4 cellular contexts compared by ENCODE assay signal in the genomic region with DNA sequence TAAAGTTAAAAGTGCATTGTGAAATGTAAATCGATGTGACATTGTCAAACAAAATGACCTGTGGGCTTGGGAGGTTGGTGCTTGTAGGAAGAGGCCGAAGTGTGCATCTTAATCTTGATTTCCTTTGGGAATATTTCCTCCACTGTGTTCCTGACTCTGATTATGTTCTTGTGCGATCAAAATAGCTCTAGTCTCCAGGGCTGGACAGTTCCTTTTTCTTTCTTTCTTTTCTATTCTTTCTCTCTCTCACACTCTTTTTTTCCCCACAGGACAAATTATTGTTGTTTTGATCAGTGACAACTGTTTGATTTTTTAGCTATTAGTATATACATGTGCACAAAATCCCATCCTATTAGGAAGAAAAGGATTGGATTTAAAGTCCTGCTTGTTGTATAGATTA.
TF ChIP-seq lines count a peak whose summit lies in the region.

No MANE protein-coding gene starts in this region.

TF ChIP-seq in GM23338, 12 proteins besides CTCF, POLR2A, EP300 and RAD21 (continues in another document):
- no peak for TF ChIP-seq CREB1 (CRISPR knock-in tag; IDR thresholded peaks at IDR 0.05; ENCODE audit: low read depth)
- no peak for TF ChIP-seq EZH2 (IDR thresholded peaks at IDR 0.05; ENCODE audit: low read depth, unreplicated experiment)

TF ChIP-seq in HEK293, 187 proteins besides CTCF, POLR2A, EP300 and RAD21:
- TF ChIP-seq, protein P1, sequence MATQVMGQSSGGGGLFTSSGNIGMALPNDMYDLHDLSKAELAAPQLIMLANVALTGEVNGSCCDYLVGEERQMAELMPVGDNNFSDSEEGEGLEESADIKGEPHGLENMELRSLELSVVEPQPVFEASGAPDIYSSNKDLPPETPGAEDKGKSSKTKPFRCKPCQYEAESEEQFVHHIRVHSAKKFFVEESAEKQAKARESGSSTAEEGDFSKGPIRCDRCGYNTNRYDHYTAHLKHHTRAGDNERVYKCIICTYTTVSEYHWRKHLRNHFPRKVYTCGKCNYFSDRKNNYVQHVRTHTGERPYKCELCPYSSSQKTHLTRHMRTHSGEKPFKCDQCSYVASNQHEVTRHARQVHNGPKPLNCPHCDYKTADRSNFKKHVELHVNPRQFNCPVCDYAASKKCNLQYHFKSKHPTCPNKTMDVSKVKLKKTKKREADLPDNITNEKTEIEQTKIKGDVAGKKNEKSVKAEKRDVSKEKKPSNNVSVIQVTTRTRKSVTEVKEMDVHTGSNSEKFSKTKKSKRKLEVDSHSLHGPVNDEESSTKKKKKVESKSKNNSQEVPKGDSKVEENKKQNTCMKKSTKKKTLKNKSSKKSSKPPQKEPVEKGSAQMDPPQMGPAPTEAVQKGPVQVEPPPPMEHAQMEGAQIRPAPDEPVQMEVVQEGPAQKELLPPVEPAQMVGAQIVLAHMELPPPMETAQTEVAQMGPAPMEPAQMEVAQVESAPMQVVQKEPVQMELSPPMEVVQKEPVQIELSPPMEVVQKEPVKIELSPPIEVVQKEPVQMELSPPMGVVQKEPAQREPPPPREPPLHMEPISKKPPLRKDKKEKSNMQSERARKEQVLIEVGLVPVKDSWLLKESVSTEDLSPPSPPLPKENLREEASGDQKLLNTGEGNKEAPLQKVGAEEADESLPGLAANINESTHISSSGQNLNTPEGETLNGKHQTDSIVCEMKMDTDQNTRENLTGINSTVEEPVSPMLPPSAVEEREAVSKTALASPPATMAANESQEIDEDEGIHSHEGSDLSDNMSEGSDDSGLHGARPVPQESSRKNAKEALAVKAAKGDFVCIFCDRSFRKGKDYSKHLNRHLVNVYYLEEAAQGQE (tag by site-specific recombination; IDR thresholded peaks at IDR 0.05), result peak; percentile 51; the same call in 1 of the 2 replicates
- no peak for TF ChIP-seq ZNF146 (tag by site-specific recombination; IDR thresholded peaks at IDR 0.05)
TF ChIP-seq in HEK293: peak in this region for 1.

TF ChIP-seq in Ishikawa, 13 proteins besides CTCF, POLR2A, EP300 and RAD21:
- TF ChIP-seq, protein P2, sequence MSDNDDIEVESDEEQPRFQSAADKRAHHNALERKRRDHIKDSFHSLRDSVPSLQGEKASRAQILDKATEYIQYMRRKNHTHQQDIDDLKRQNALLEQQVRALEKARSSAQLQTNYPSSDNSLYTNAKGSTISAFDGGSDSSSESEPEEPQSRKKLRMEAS (IDR thresholded peaks at IDR 0.05), result no peak
- TF ChIP-seq NFIC (IDR thresholded peaks at IDR 0.05) (no peak), TCF12 (IDR thresholded peaks at IDR 0.05; ENCODE audit: low read depth) (no peak), EGR1 (IDR thresholded peaks at IDR 0.05) (no peak), TEAD4 (IDR thresholded peaks at IDR 0.05) (no peak)
- TF ChIP-seq, protein P1 (IDR thresholded peaks at IDR 0.05; ENCODE audit: low read depth), result peak; percentile 48; the same call in 1 of the 2 replicates

TF ChIP-seq in H1, 55 proteins besides CTCF, POLR2A, EP300 and RAD21:
- TF ChIP-seq CBX8 (IDR thresholded peaks at IDR 0.05; ENCODE audit: borderline replicate concordance, low read depth, low read length) (no peak), CBX5 (IDR thresholded peaks at IDR 0.05; ENCODE audit: low read depth, low read length) (no peak), FOSL1 (IDR thresholded peaks at IDR 0.05; ENCODE audit: insufficient read depth, low read depth, low read length) (no peak), GTF2F1 (IDR thresholded peaks at IDR 0.05; ENCODE audit: borderline replicate concordance, low read depth, low read length) (no peak), TEAD4 (IDR thresholded peaks at IDR 0.05; ENCODE audit: low read depth, low read length) (no peak), RXRA (IDR thresholded peaks at IDR 0.05; ENCODE audit: insufficient read depth, low read depth, low read length) (no peak), HDAC6 (IDR thresholded peaks at IDR 0.05; ENCODE audit: low read depth, low read length) (no peak), YY1 (IDR thresholded peaks at IDR 0.05; ENCODE audit: low read depth, low read length) (no peak), ASH2L (IDR thresholded peaks at IDR 0.05; ENCODE audit: low read length) (no peak), SUZ12 (IDR thresholded peaks at IDR 0.05; ENCODE audit: low read length) (no peak)
- TF ChIP-seq, protein P3, sequence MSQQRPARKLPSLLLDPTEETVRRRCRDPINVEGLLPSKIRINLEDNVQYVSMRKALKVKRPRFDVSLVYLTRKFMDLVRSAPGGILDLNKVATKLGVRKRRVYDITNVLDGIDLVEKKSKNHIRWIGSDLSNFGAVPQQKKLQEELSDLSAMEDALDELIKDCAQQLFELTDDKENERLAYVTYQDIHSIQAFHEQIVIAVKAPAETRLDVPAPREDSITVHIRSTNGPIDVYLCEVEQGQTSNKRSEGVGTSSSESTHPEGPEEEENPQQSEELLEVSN (IDR thresholded peaks at IDR 0.05), result no peak
